3 cellular contexts compared by ENCODE assay signal in the genomic region with DNA sequence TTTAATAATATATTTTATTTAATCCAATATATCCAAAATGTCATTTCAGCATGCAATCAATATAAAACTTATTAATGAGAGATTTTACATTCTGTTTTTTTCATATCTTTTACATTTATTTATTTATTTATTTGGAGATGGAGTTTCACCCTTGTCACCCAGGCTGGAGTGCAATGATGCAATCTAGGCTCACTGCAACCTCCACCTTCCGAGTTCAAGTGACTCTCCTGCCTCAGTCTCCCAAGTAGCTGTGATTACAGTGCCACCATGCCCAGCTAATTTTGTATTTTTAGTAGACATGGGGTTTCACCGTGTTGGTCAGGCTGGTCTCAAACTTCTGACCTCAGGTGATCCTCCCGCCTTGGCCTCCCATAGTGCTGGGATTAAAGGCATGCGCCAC. TPM values are rescaled to one million over a fixed set of nuclear protein-coding genes. Genes with fewer than 3 reads are reported as not detected.
"Had no signal": no experiment of that assay in that cellular context is flagged by ENCODE, and none has a peak within 500 bp of the region (broad histone marks: within the 10 kb centered on the region; RNA-seq: fewer than 3 reads in every experiment).

No MANE protein-coding gene starts in this region.

RNA-seq across cellular contexts. Expression of a gene that starts 54.4 kb away (rescaled TPM):
- total RNA-seq: chondrocyte, M059J had no signal
- polyA plus RNA-seq: cardiac muscle cell had no signal
